ENCODE assay signal across 9 cellular contexts in the genomic region with DNA sequence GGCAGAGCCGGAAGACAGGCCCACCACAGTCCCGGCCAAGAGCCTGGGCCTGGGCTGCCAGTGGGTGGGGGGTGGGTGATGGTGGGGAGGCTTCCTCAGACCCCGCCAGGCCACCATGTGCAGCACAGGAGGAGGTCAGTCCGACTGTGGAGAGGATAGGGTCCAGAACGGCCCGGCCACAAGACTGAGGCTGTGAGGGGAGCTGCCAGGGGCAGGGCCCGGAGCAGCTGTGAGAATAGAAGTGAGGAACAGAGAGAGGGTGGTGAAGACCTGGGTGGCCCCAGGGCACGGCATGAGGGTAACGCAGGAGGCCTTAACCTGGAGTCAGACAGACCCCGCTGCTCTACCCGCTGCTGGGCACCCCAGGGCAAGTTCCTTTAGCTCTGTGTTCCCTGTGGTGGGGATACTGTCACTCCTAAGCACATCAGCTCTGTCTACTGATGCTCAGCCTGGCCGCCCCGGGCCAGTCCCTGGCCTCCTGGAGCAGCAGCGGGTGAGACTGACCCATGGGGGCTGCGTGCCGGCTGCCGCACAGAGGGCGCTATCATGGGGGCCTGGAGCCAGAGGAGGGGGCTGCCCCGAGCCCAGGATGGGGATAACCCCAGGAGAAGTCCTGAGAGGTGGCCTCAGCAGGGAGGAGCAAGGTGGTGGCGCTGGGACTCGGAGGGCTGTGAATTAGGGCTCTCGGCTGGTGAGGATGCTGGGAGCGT. TPM values are rescaled to one million over a fixed set of nuclear protein-coding genes. Genes with fewer than 3 reads are reported as not detected.
DNase-seq lines count a peak whose midpoint lies in the region; ATAC-seq and TF ChIP-seq lines count a peak whose summit lies in the region.
"Had no signal": no experiment of that assay in that cellular context is flagged by ENCODE, and none has a peak within 500 bp of the region (broad histone marks: within the 10 kb centered on the region; RNA-seq: fewer than 3 reads in every experiment).

No MANE protein-coding gene starts in this region.

- intact Hi-C loops in OCI-LY7 (cut with micrococcal nuclease; ENCODE audit: unreplicated experiment): no loop called here
- intact Hi-C loops in esophagus squamous epithelium (cut with DNase I): no loop called here
- intact Hi-C loops in prostate gland (cut with DNase I): loop anchor here (5.0 kb wide), 1 partner anchor 94 kb away; a partner anchor contains a TSS

- H3K36me3 ChIP-seq in GM06990 (ENCODE audit: control insufficient read depth, insufficient read depth, low read length): peaks cover 41% of the 10 kb centered on the region
- H3K36me3 ChIP-seq in OCI-LY7 (ENCODE audit: insufficient read depth, low read length): peaks cover 80% of the 10 kb centered on the region
- H3K36me3 ChIP-seq in esophagus squamous epithelium: peaks cover 6 to 60% (median 10%) of the 10 kb centered on the region in 3 donors
- peaks cover 5% of the 10 kb centered on the region in 2 donors for H3K36me3 ChIP-seq in prostate gland

- no peak for TF ChIP-seq POLR2A in esophagus squamous epithelium (IDR thresholded peaks at IDR 0.05)
- no peak for TF ChIP-seq POLR2A in prostate gland (IDR thresholded peaks at IDR 0.05)

- ATAC-seq in HG02642 (IDR thresholded peaks at IDR 0.05; ENCODE audit: poor library complexity, unreplicated experiment) (no peak), GM21423 (IDR thresholded peaks at IDR 0.05; ENCODE audit: unreplicated experiment) (no peak)

- POLR2A ChIA-PET in OCI-LY7 (lab: Charles Lee): interaction anchor here (0.8 to 5.1 kb wide), 7 partner anchors 16 to 109 kb away, joined by 3 to 29 read pairs (median 15); a partner anchor contains a TSS

- H3K9me3 ChIP-seq in OCI-LY7 (ENCODE audit: low read length) (no peaks in the 10 kb centered on the region), esophagus squamous epithelium (no peaks in the 10 kb centered on the region), prostate gland (no peaks in the 10 kb centered on the region)

- no peaks in the 10 kb centered on the region for H3K27me3 ChIP-seq in GM06990 (replicated peaks; ENCODE audit: control insufficient read depth, insufficient read depth, low read length)
- no peaks in the 10 kb centered on the region for H3K27me3 ChIP-seq in esophagus squamous epithelium
- no peaks in the 10 kb centered on the region for H3K27me3 ChIP-seq in prostate gland (replicated peaks; ENCODE audit: insufficient read depth)

- 77 to 80% methylated on average over 6 to 9 of the region's 23 CpGs for WGBS in esophagus squamous epithelium, 2 donors
- WGBS in prostate gland: 87% methylated on average over 23 of the region's 23 CpGs

- no peaks in the 10 kb centered on the region for H4K20me1 ChIP-seq in OCI-LY7 (ENCODE audit: insufficient read depth, low read length)

- H3K9me2 ChIP-seq in OCI-LY7 (ENCODE audit: insufficient read depth, low read length): no peaks in the 10 kb centered on the region

- H2AFZ ChIP-seq in OCI-LY7 (ENCODE audit: low read length): no peak overlapping the region

- H3K4me3 ChIP-seq in GM06990 (replicated peaks; ENCODE audit: low read depth, low read length): peak overlapping the region; percentile 70
- H3K4me3 ChIP-seq in OCI-LY7 (ENCODE audit: low read depth, low read length, poor library complexity, severe bottlenecking): peak overlapping the region; percentile 80
- H3K4me3 ChIP-seq in esophagus squamous epithelium: peak overlapping the region in 3 of 4 donors; percentile 39 to 64 (median 46)
- H3K4me3 ChIP-seq in prostate gland: no peak overlapping the region

- H3K27ac ChIP-seq in OCI-LY7 (ENCODE audit: low read depth, low read length, poor library complexity, severe bottlenecking) (peak overlapping the region; percentile 96), esophagus squamous epithelium (peak overlapping the region; percentile 76 to 89 (median 82)), prostate gland (peak overlapping the region; percentile 43 to 61)

- CTCF ChIA-PET in OCI-LY7 (lab: Charles Lee; ENCODE audit: unreplicated experiment): interaction anchor here (2.5 kb wide), 1 partner anchor 31 kb away, joined by 9 read pairs; no protein-coding TSS in a partner anchor

- BruUV-seq in OCI-LY7 (replicated peaks; lab: Mats Ljungman, UMichigan): no TSS peak

- DNase-seq in GM06990 (ENCODE audit: extremely low read depth, insufficient read length) (no peak), OCI-LY7 (ENCODE audit: low spot score) (peak; percentile 29), esophagus squamous epithelium (lab: John Stamatoyannopoulos, UW) (no peak), prostate gland (ENCODE audit: low spot score) (no peak), OCI-M1 (lab: John Stamatoyannopoulos, UW) (no peak)
- DNase-seq in activated CD4-positive, CD25-positive, alpha-beta regulatory T cell (lab: John Stamatoyannopoulos, UW): no peak
- DNase-seq: NCI-H146 had no signal

- peaks cover 17% of the 10 kb centered on the region; the same call in 1 of the 2 replicates for H3K79me2 ChIP-seq in OCI-LY7 (ENCODE audit: insufficient read depth, low read depth, low read length)

- H3K4me2 ChIP-seq in OCI-LY7 (ENCODE audit: low read length): peak overlapping the region; percentile 92

- H3K4me1 ChIP-seq in OCI-LY7 (ENCODE audit: insufficient read depth, low read length, poor library complexity, severe bottlenecking) (peaks cover 35% of the 10 kb centered on the region), esophagus squamous epithelium (peaks cover 4 to 52% (median 8%) of the 10 kb centered on the region in 3 donors), prostate gland (replicated peaks) (no peaks in the 10 kb centered on the region)

- no peak for TF ChIP-seq CTCF in GM06990 (IDR thresholded peaks at IDR 0.05; ENCODE audit: insufficient read depth, low read length, poor library complexity, severe bottlenecking)
- TF ChIP-seq CTCF in OCI-LY7 (conservative IDR thresholded peaks at IDR 0.05; ENCODE audit: low read length): no peak
- no peak for TF ChIP-seq CTCF in esophagus squamous epithelium (IDR thresholded peaks at IDR 0.05)
- no peak for TF ChIP-seq CTCF in prostate gland (IDR thresholded peaks at IDR 0.05)

RNA-seq across cellular contexts. Expression of a gene that starts 1.7 kb away (rescaled TPM):
- total RNA-seq in OCI-LY7 (2014; rRNA removed; shearing (Covaris generic)): 116 and 120 TPM in 2 replicates
- total RNA-seq in OCI-LY7 (2022) (167 and 201 TPM in 2 replicates), esophagus squamous epithelium (10 to 100 TPM in 2 of 4 donors, 1 to 10 TPM in 2; 3.8 to 16.9 (median 10.6) TPM), prostate gland (10 to 100 TPM in 1 of 2 donors, 1 to 10 TPM in 1; 5.3 to 12.8 TPM)

RNA-seq across cellular contexts. Expression of a gene that starts 17.7 kb away (rescaled TPM):
- 35.7 and 49.0 TPM in 2 replicates for total RNA-seq in OCI-LY7 (2014; rRNA removed; shearing (Covaris generic))
- total RNA-seq in OCI-LY7 (2022): 40.1 and 40.6 TPM in 2 replicates
- total RNA-seq in esophagus squamous epithelium: 10 to 100 TPM; 23.9 to 68.7 (median 45.8) TPM
- 10 to 100 TPM; 63.6 to 87.7 TPM for total RNA-seq in prostate gland

RNA-seq across cellular contexts. Expression of a gene that starts 17.8 kb away (rescaled TPM):
- 54.6 and 81.4 TPM in 2 replicates for total RNA-seq in OCI-LY7 (2014; rRNA removed; shearing (Covaris generic))
- total RNA-seq in OCI-LY7 (2022) (98.4 and 100 TPM in 2 replicates), esophagus squamous epithelium (10 to 100 TPM; 44.0 to 60.1 (median 50.7) TPM), prostate gland (10 to 100 TPM; 89.5 to 90.8 TPM)

RNA-seq across cellular contexts. Expression of a gene that starts 22.1 kb away (rescaled TPM):
- 14.1 and 19.2 TPM in 2 replicates for total RNA-seq in OCI-LY7 (2014; rRNA removed; shearing (Covaris generic))
- total RNA-seq in OCI-LY7 (2022) (42.4 and 56.0 TPM in 2 replicates), esophagus squamous epithelium (10 to 100 TPM in 3 of 4 donors, 1 to 10 TPM in 1; 8.9 to 27.1 (median 16.8) TPM), prostate gland (10 to 100 TPM; 55.8 to 63.8 TPM)

RNA-seq across cellular contexts. Expression of a gene that starts 22.3 kb away (rescaled TPM):
- 271 and 309 TPM in 2 replicates for total RNA-seq in OCI-LY7 (2014; rRNA removed; shearing (Covaris generic))
- total RNA-seq in OCI-LY7 (2022) (186 and 240 TPM in 2 replicates), esophagus squamous epithelium (100 to 1,000 TPM in 2 of 4 donors, 10 to 100 TPM in 2; 81.6 to 116 (median 104) TPM), prostate gland (100 to 1,000 TPM; 104 to 139 TPM)

Comparison
In these comparisons a context has a peak if more than half of its experiments do, and no peak if none do; other contexts are left out.
1. H3K4me3 ChIP-seq: peak in GM06990 (single experiment), OCI-LY7 (single experiment) and esophagus squamous epithelium (3 of 4); none in prostate gland (0 of 2).
2. RNA of a gene that starts 1.7 kb away (total RNA-seq): 116 to 201 TPM in OCI-LY7; 3.8 to 16.9 TPM in esophagus squamous epithelium and 5.3 to 12.8 TPM in prostate gland; every median in the first group is over 4 times any median in the second.
3. Peak in every context shown above with its lines, with median percentiles within 50 percentile points of each other: H3K27ac ChIP-seq.